ENCODE assay signal across 28 cellular contexts in the genomic region with DNA sequence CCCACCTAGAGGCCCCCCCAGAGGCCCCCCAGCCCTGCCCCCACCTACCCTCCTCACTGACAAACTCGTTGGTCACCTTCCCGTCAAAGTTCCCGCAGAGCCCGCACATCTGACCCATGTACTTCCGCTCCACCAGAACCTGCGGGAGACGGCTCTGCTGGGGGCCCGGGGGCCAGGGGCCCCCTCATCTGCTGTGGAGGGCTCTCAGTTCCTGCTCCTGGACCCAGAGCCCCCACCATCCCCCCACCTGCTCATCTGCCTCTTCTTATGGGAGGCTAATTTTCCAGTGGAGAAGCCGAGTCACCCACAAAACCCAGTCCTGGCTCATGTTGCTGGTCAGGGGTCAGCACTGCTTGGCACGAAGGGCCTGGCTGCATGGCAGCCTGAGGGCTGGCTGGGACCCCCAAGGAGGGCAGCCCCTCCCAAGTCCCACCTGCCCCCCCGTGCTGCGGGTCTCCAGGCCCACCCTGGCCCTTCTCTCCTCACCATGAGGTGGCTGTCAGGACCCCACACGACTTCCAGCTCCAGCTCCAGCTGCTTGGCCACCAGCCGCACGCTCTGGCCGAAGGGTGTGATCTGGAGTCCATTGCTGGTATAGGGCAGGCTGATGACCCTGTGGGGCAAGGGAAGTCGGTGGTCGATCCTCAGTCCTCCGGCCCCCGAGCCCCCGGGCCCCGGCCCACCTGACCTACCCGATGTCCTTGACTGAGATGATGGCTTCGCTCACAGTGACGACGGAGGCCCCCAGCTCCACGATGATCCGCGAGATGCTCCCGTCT. TPM values are rescaled to one million over a fixed set of nuclear protein-coding genes. Genes with fewer than 3 reads are reported as not detected.
"Had no signal": no experiment of that assay in that cellular context is flagged by ENCODE, and none has a peak within 500 bp of the region (broad histone marks: within the 10 kb centered on the region; RNA-seq: fewer than 3 reads in every experiment).

No MANE protein-coding gene starts in this region.

- H3K27me3 Mint-ChIP-seq: T-cell had no signal

- ATAC-seq: K562, T-cell had no signal

- H3K4me3 ChIP-seq: K562 had no signal

- H3K4me3 Mint-ChIP-seq: T-cell had no signal

- H3K9ac ChIP-seq: KMS-11, SK-N-SH had no signal

- H3K4me2 ChIP-seq: KMS-11, SK-N-SH had no signal

- H3K9me3 ChIP-seq: SK-N-SH had no signal

- H3K4me1 Mint-ChIP-seq: T-cell had no signal

- H3K27ac ChIP-seq: KMS-11, RWPE1 had no signal

- DNase-seq: IMR-90, Kasumi-1, MV-4-11, NCI-H1048, NCI-H1105, NCI-H1417, NCI-H1436 treated with DMSO at 0.1 percent for 48 hours, NCI-H1694, NCI-H187 treated with DMSO at 0.1 percent for 48 hours, NCI-H2081, NCI-H2171, NCI-H226, NCI-H446, NCI-H510A, NCI-H524 treated with DMSO at 0.1 percent for 48 hours, NCI-H69, NCI-H774, SHP77, SK-N-SH, SW 1271, T-cell had no signal

- H3K36me3 Mint-ChIP-seq: T-cell had no signal

- H3K27ac Mint-ChIP-seq: T-cell had no signal

RNA-seq across cellular contexts. Expression of a gene that starts 5.2 kb away (rescaled TPM):
- total RNA-seq: HepG2, HT1080, IMR-90, K562, MCF 10A, SK-MEL-5 had no signal
- polyA plus RNA-seq: HepG2, IMR-90, K562, SK-N-SH had no signal

RNA-seq across cellular contexts. Expression of a gene that starts 43.4 kb away (rescaled TPM):
- total RNA-seq: HepG2, HT1080, IMR-90, SK-MEL-5 had no signal
- polyA plus RNA-seq: HepG2, IMR-90, SK-N-SH had no signal
